Comparison of ENCODE assay signal across 14 cellular contexts in genomic region chr21:44444286-44444931, GRCh38. TPM values are rescaled to one million over a fixed set of nuclear protein-coding genes. Genes with fewer than 3 reads are reported as not detected.
DNase-seq lines count a peak whose midpoint lies in the region; ATAC-seq and TF ChIP-seq lines count a peak whose summit lies in the region.
"Had no signal": no experiment of that assay in that cellular context is flagged by ENCODE, and none has a peak within 500 bp of the region (broad histone marks: within the 10 kb centered on the region; RNA-seq: fewer than 3 reads in every experiment).

No MANE protein-coding gene starts in this region.

- POLR2A ChIA-PET in activated CD4-positive, alpha-beta T cell treated with anti-CD3 and anti-CD28 coated beads, Interleukin-2, amount 10 ng/mL, durations not matched to agents 7 days and 5 days (lab: Charles Lee) = interaction anchor here (0.6 kb wide), 1 partner anchor 127 kb away, joined by 3 read pairs; no protein-coding TSS in a partner anchor

- peaks cover 27% of the 10 kb centered on the region for H3K27me3 Mint-ChIP-seq in activated naive CD4-positive, alpha-beta T cell treated with anti-CD3 and anti-CD28 coated beads, Interleukin-2, amount 10 ng/mL, durations not matched to agents 7 days and 5 days
- peaks cover 12% of the 10 kb centered on the region for H3K27me3 Mint-ChIP-seq in activated CD4-positive, alpha-beta T cell treated with anti-CD3 and anti-CD28 coated beads, Interleukin-2, amount 10 ng/mL, durations not matched to agents 7 days and 5 days

- no peaks in the 10 kb centered on the region for H3K27me3 ChIP-seq in sigmoid colon
- H3K27me3 ChIP-seq: body of pancreas, upper lobe of left lung had no signal

- CTCF ChIA-PET in activated naive CD4-positive, alpha-beta T cell treated with anti-CD3 and anti-CD28 coated beads, Interleukin-2, amount 10 ng/mL, durations not matched to agents 7 days and 5 days (lab: Charles Lee) = no interaction called here
- CTCF ChIA-PET in activated CD4-positive, alpha-beta T cell treated with anti-CD3 and anti-CD28 coated beads, Interleukin-2, amount 10 ng/mL, durations not matched to agents 7 days and 5 days (lab: Charles Lee) = interaction anchor here (0.5 to 0.9 kb wide), 2 partner anchors 11 to 100 kb away, joined by 3 to 4 read pairs; no protein-coding TSS in a partner anchor

- H3K9me3 Mint-ChIP-seq in activated naive CD4-positive, alpha-beta T cell treated with anti-CD3 and anti-CD28 coated beads, Interleukin-2, amount 10 ng/mL, durations not matched to agents 7 days and 5 days = peaks cover 2% of the 10 kb centered on the region
- H3K9me3 Mint-ChIP-seq in activated CD4-positive, alpha-beta T cell treated with anti-CD3 and anti-CD28 coated beads, Interleukin-2, amount 10 ng/mL, durations not matched to agents 7 days and 5 days = no peaks in the 10 kb centered on the region

- TF ChIP-seq EP300 in sigmoid colon (IDR thresholded peaks at IDR 0.05) = no peak

- H3K4me3 ChIP-seq in sigmoid colon = no peak overlapping the region
- H3K4me3 ChIP-seq: body of pancreas, esophagus squamous epithelium, upper lobe of left lung had no signal

- intact Hi-C loops in sigmoid colon (cut with DNase I) = no loop called here

- H3K9me3 ChIP-seq in sigmoid colon = no peaks in the 10 kb centered on the region
- H3K9me3 ChIP-seq: body of pancreas, esophagus squamous epithelium, upper lobe of left lung had no signal

- no peaks in the 10 kb centered on the region for H3K36me3 ChIP-seq in sigmoid colon
- H3K36me3 ChIP-seq: esophagus squamous epithelium, upper lobe of left lung had no signal

- 76 to 79% methylated on average over 21 of the region's 21 CpGs for WGBS in sigmoid colon, 2 donors

- peaks cover 0 to 12% (median 4%) of the 10 kb centered on the region in 4 donors for H3K4me1 ChIP-seq in sigmoid colon
- H3K4me1 ChIP-seq: body of pancreas, esophagus squamous epithelium, parathyroid adenoma, upper lobe of left lung had no signal

- H3K4me1 Mint-ChIP-seq in activated naive CD4-positive, alpha-beta T cell treated with anti-CD3 and anti-CD28 coated beads, Interleukin-2, amount 10 ng/mL, durations not matched to agents 7 days and 5 days = no peaks in the 10 kb centered on the region
- H3K4me1 Mint-ChIP-seq in activated CD4-positive, alpha-beta T cell treated with anti-CD3 and anti-CD28 coated beads, Interleukin-2, amount 10 ng/mL, durations not matched to agents 7 days and 5 days = no peaks in the 10 kb centered on the region

- TF ChIP-seq POLR2A in sigmoid colon (IDR thresholded peaks at IDR 0.05) = no peak

- no peak overlapping the region for H3K4me3 Mint-ChIP-seq in activated naive CD4-positive, alpha-beta T cell treated with anti-CD3 and anti-CD28 coated beads, Interleukin-2, amount 10 ng/mL, durations not matched to agents 7 days and 5 days
- H3K4me3 Mint-ChIP-seq in activated CD4-positive, alpha-beta T cell treated with anti-CD3 and anti-CD28 coated beads, Interleukin-2, amount 10 ng/mL, durations not matched to agents 7 days and 5 days = no peak overlapping the region

- no peak overlapping the region for H3K27ac ChIP-seq in sigmoid colon
- H3K27ac ChIP-seq: body of pancreas, esophagus squamous epithelium, parathyroid adenoma, upper lobe of left lung had no signal

- peak; percentile 18 for DNase-seq in activated naive CD4-positive, alpha-beta T cell treated with anti-CD3 and anti-CD28 coated beads, Interleukin-2, amount 10 ng/mL, durations not matched to agents 7 days and 5 days
- no peak for DNase-seq in activated naive CD4-positive, alpha-beta T cell treated with Interleukin-2 at 50 U/mL for 16 hours
- peak; percentile 57 for DNase-seq in sigmoid colon
- DNase-seq in activated CD4-positive, alpha-beta T cell treated with anti-CD3 and anti-CD28 coated beads, Interleukin-2, amount 50 U/mL, for 4 hours = no peak
- DNase-seq in activated CD4-positive, alpha-beta T cell treated with anti-CD3 and anti-CD28 coated beads, Interleukin-2, amount 10 ng/mL, durations not matched to agents 7 days and 5 days = no peak
- DNase-seq: AML-193, esophagus squamous epithelium had no signal

- TF ChIP-seq CTCF in LNCAP (IDR thresholded peaks at IDR 0.05) (peak; percentile 15; the same call in 1 of the 2 replicates), sigmoid colon (IDR thresholded peaks at IDR 0.05) (no peak)

- peaks cover 2% of the 10 kb centered on the region for H3K36me3 Mint-ChIP-seq in activated naive CD4-positive, alpha-beta T cell treated with anti-CD3 and anti-CD28 coated beads, Interleukin-2, amount 10 ng/mL, durations not matched to agents 7 days and 5 days
- H3K36me3 Mint-ChIP-seq in activated CD4-positive, alpha-beta T cell treated with anti-CD3 and anti-CD28 coated beads, Interleukin-2, amount 10 ng/mL, durations not matched to agents 7 days and 5 days (ENCODE audit: low read depth) = no peaks in the 10 kb centered on the region

- ATAC-seq in esophagus mucosa = peak; percentile 28
- ATAC-seq in HG03095 (IDR thresholded peaks at IDR 0.05; ENCODE audit: unreplicated experiment) = no peak
- ATAC-seq: body of pancreas had no signal

- no peak overlapping the region for H3K27ac Mint-ChIP-seq in activated naive CD4-positive, alpha-beta T cell treated with anti-CD3 and anti-CD28 coated beads, Interleukin-2, amount 10 ng/mL, durations not matched to agents 7 days and 5 days
- no peak overlapping the region for H3K27ac Mint-ChIP-seq in activated CD4-positive, alpha-beta T cell treated with anti-CD3 and anti-CD28 coated beads, Interleukin-2, amount 10 ng/mL, durations not matched to agents 7 days and 5 days

RNA-seq across cellular contexts. Expression of gene LRRC3, which starts 10.9 kb away (rescaled TPM):
- total RNA-seq in esophagus mucosa = 0.72 TPM
- total RNA-seq in sigmoid colon = 1 to 10 TPM; 3.9 to 7.1 (median 5.4) TPM
- 1 to 10 TPM in 1 of 3 donors, under 1 TPM in 2; under 0.01 to 2.9 (median 0.46) TPM for polyA plus RNA-seq in sigmoid colon
- total RNA-seq in activated CD4-positive, alpha-beta T cell treated with anti-CD3 and anti-CD28 coated beads, Interleukin-2, amount 10 ng/mL, durations not matched to agents 7 days and 5 days = 1 to 10 TPM; 5.0 to 5.1 TPM
- total RNA-seq: M059J had no signal

Comparison
In these comparisons a context has a peak if more than half of its experiments do, and no peak if none do; other contexts are left out.
1. DNase-seq: peak in activated naive CD4-positive, alpha-beta T cell treated with anti-CD3 and anti-CD28 coated beads, Interleukin-2, amount 10 ng/mL, durations not matched to agents 7 days and 5 days (single experiment) and sigmoid colon (single experiment); none in activated naive CD4-positive, alpha-beta T cell treated with Interleukin-2 at 50 U/mL for 16 hours (single experiment), activated CD4-positive, alpha-beta T cell treated with anti-CD3 and anti-CD28 coated beads, Interleukin-2, amount 50 U/mL, for 4 hours (0 of 2) and activated CD4-positive, alpha-beta T cell treated with anti-CD3 and anti-CD28 coated beads, Interleukin-2, amount 10 ng/mL, durations not matched to agents 7 days and 5 days (single experiment).